In the genomic region with DNA sequence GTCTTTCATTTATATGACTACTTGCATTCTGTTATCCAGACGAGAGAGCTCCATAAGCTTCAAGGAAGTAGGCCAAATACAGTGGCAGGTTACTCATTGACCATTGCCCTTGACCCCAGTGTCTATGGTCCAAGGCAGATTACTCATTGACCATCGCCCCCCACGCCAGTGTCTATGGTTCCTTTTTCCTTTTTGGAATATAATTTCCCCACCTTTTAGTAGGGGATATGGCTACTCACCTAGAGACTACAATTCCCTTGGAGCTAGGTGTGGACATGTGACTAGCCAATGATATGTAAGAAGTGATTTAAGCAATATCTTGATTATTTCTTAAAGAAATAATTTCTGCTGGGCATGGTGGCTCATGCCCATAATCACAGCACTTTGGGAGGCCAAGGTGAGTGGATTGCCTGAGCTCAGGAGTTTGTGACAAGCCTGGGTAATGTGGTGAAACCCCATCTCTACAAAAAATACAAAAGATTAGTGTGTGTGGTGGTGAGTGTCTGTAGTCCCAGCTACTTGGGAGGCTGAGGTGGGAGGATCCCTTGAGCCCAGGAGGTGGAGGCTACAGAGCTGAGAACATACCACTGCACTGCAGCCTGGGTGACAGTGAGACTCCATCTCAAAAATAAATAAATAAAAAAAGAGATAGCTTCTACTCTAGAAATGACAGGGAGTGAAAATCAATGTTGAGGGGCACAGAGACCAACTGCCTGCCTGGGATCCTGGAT, we compare ENCODE assay signal across 1 cellular context.
TF ChIP-seq lines count a peak whose summit lies in the region.

No MANE protein-coding gene starts in this region.

TF ChIP-seq in HepG2, 621 proteins besides CTCF, POLR2A, EP300 and RAD21 (continued from another document and continues in another):
- TF ChIP-seq ZNF687 (CRISPR knock-in tag; IDR thresholded peaks at IDR 0.05) (no peak), ZNF230 (CRISPR knock-in tag; IDR thresholded peaks at IDR 0.05) (no peak), SALL1 (CRISPR knock-in tag; IDR thresholded peaks at IDR 0.05) (peak; percentile 58), ZNF501 (CRISPR knock-in tag; IDR thresholded peaks at IDR 0.05) (0 out of 2 replicates have a peak, but pooled peaks have one; percentile 37), RXRA (CRISPR knock-in tag; IDR thresholded peaks at IDR 0.05) (peak; percentile 51; the same call in 1 of the 2 replicates), ZNF644 (CRISPR knock-in tag; IDR thresholded peaks at IDR 0.05; ENCODE audit: low read depth) (peak; percentile 82), KAT8 (CRISPR knock-in tag; IDR thresholded peaks at IDR 0.05) (peak; percentile 56; the same call in 1 of the 2 replicates), TARDBP (CRISPR knock-in tag; IDR thresholded peaks at IDR 0.05) (peak; percentile 61; the same call in 1 of the 2 replicates), DMAP1 (CRISPR knock-in tag; IDR thresholded peaks at IDR 0.05) (0 out of 2 replicates have a peak, but pooled peaks have one; percentile 27), ZFP62 (CRISPR knock-in tag; IDR thresholded peaks at IDR 0.05) (no peak), SOX5 (CRISPR knock-in tag; IDR thresholded peaks at IDR 0.05; ENCODE audit: borderline replicate concordance) (peak; percentile 34; the same call in 1 of the 2 replicates), YEATS4 (CRISPR knock-in tag; IDR thresholded peaks at IDR 0.05; ENCODE audit: borderline replicate concordance) (0 out of 2 replicates have a peak, but pooled peaks have one; percentile 33), MEF2D (CRISPR knock-in tag; IDR thresholded peaks at IDR 0.05) (no peak), ZBTB7B (CRISPR knock-in tag; IDR thresholded peaks at IDR 0.05) (peak; percentile 53; the same call in 1 of the 2 replicates), RARA (CRISPR knock-in tag; IDR thresholded peaks at IDR 0.05) (peak; percentile 92), ZFX (CRISPR knock-in tag; IDR thresholded peaks at IDR 0.05; ENCODE audit: low read depth) (peak; percentile 29; the same call in 1 of the 2 replicates), PPARG (CRISPR knock-in tag; conservative IDR thresholded peaks at IDR 0.05) (peak; percentile 44; the same call in 1 of the 2 replicates), MAFF (IDR thresholded peaks at IDR 0.05; ENCODE audit: low read depth, low read length) (no peak), ZMYM4 (CRISPR knock-in tag; IDR thresholded peaks at IDR 0.05) (peak; percentile 52; the same call in 1 of the 2 replicates), NR2F2 (IDR thresholded peaks at IDR 0.05; ENCODE audit: borderline replicate concordance, low read depth) (peak; percentile 79), ZKSCAN5 (CRISPR knock-in tag; IDR thresholded peaks at IDR 0.05) (no peak), ZBTB42 (CRISPR knock-in tag; IDR thresholded peaks at IDR 0.05) (no peak), CHD4 (IDR thresholded peaks at IDR 0.05; ENCODE audit: borderline replicate concordance, low read length) (peak; percentile 72; the same call in 1 of the 2 replicates), TOE1 (CRISPR knock-in tag; IDR thresholded peaks at IDR 0.05) (no peak), LCORL (IDR thresholded peaks at IDR 0.05) (no peak), LCORL (CRISPR knock-in tag; IDR thresholded peaks at IDR 0.05) (peak; percentile 38; the same call in 1 of the 2 replicates), HOXA7 (CRISPR knock-in tag; IDR thresholded peaks at IDR 0.05) (no peak), NRL (CRISPR knock-in tag; IDR thresholded peaks at IDR 0.05; ENCODE audit: borderline replicate concordance) (no peak), ZNF670 (CRISPR knock-in tag; IDR thresholded peaks at IDR 0.05; ENCODE audit: borderline replicate concordance) (peak; percentile 41; the same call in 1 of the 2 replicates), ZNF883 (CRISPR knock-in tag; IDR thresholded peaks at IDR 0.05; ENCODE audit: not compliant biosample characterization) (no peak), PHF5A (CRISPR knock-in tag; IDR thresholded peaks at IDR 0.05; ENCODE audit: low read depth, unreplicated experiment) (no peak), ZNF770 (CRISPR knock-in tag; IDR thresholded peaks at IDR 0.05) (peak; percentile 99), ISL2 (CRISPR knock-in tag; IDR thresholded peaks at IDR 0.05) (peak; percentile 24; the same call in 1 of the 2 replicates), KAT2B (IDR thresholded peaks at IDR 0.05; ENCODE audit: borderline replicate concordance, low read depth, low read length) (no peak), FOXA3 (CRISPR knock-in tag; IDR thresholded peaks at IDR 0.05) (peak; percentile 40; the same call in 1 of the 2 replicates), ZNF331 (CRISPR knock-in tag; IDR thresholded peaks at IDR 0.05) (no peak)
- TF ChIP-seq, protein P1, sequence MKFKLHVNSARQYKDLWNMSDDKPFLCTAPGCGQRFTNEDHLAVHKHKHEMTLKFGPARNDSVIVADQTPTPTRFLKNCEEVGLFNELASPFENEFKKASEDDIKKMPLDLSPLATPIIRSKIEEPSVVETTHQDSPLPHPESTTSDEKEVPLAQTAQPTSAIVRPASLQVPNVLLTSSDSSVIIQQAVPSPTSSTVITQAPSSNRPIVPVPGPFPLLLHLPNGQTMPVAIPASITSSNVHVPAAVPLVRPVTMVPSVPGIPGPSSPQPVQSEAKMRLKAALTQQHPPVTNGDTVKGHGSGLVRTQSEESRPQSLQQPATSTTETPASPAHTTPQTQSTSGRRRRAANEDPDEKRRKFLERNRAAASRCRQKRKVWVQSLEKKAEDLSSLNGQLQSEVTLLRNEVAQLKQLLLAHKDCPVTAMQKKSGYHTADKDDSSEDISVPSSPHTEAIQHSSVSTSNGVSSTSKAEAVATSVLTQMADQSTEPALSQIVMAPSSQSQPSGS (CRISPR knock-in tag; IDR thresholded peaks at IDR 0.05) = peak; percentile 37
- TF ChIP-seq, protein P2, sequence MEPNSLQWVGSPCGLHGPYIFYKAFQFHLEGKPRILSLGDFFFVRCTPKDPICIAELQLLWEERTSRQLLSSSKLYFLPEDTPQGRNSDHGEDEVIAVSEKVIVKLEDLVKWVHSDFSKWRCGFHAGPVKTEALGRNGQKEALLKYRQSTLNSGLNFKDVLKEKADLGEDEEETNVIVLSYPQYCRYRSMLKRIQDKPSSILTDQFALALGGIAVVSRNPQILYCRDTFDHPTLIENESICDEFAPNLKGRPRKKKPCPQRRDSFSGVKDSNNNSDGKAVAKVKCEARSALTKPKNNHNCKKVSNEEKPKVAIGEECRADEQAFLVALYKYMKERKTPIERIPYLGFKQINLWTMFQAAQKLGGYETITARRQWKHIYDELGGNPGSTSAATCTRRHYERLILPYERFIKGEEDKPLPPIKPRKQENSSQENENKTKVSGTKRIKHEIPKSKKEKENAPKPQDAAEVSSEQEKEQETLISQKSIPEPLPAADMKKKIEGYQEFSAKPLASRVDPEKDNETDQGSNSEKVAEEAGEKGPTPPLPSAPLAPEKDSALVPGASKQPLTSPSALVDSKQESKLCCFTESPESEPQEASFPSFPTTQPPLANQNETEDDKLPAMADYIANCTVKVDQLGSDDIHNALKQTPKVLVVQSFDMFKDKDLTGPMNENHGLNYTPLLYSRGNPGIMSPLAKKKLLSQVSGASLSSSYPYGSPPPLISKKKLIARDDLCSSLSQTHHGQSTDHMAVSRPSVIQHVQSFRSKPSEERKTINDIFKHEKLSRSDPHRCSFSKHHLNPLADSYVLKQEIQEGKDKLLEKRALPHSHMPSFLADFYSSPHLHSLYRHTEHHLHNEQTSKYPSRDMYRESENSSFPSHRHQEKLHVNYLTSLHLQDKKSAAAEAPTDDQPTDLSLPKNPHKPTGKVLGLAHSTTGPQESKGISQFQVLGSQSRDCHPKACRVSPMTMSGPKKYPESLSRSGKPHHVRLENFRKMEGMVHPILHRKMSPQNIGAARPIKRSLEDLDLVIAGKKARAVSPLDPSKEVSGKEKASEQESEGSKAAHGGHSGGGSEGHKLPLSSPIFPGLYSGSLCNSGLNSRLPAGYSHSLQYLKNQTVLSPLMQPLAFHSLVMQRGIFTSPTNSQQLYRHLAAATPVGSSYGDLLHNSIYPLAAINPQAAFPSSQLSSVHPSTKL (CRISPR knock-in tag; IDR thresholded peaks at IDR 0.05) = peak; percentile 91
- TF ChIP-seq, protein P3, sequence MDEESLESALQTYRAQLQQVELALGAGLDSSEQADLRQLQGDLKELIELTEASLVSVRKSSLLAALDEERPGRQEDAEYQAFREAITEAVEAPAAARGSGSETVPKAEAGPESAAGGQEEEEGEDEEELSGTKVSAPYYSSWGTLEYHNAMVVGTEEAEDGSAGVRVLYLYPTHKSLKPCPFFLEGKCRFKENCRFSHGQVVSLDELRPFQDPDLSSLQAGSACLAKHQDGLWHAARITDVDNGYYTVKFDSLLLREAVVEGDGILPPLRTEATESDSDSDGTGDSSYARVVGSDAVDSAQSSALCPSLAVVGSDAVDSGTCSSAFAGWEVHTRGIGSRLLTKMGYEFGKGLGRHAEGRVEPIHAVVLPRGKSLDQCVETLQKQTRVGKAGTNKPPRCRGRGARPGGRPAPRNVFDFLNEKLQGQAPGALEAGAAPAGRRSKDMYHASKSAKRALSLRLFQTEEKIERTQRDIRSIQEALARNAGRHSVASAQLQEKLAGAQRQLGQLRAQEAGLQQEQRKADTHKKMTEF (CRISPR knock-in tag; IDR thresholded peaks at IDR 0.05) = 0 out of 2 replicates have a peak, but pooled peaks have one; percentile 19
- TF ChIP-seq, protein P4, sequence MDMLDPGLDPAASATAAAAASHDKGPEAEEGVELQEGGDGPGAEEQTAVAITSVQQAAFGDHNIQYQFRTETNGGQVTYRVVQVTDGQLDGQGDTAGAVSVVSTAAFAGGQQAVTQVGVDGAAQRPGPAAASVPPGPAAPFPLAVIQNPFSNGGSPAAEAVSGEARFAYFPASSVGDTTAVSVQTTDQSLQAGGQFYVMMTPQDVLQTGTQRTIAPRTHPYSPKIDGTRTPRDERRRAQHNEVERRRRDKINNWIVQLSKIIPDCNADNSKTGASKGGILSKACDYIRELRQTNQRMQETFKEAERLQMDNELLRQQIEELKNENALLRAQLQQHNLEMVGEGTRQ (IDR thresholded peaks at IDR 0.05; ENCODE audit: low read depth, low read length) = no peak
- TF ChIP-seq, protein P4 (CRISPR knock-in tag; IDR thresholded peaks at IDR 0.05; ENCODE audit: borderline replicate concordance) = peak; percentile 52; the same call in 1 of the 2 replicates
- TF ChIP-seq, protein P5, sequence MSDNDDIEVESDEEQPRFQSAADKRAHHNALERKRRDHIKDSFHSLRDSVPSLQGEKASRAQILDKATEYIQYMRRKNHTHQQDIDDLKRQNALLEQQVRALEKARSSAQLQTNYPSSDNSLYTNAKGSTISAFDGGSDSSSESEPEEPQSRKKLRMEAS (IDR thresholded peaks at IDR 0.05) = peak; percentile 21; the same call in 1 of the 2 replicates
